In the genomic region with DNA sequence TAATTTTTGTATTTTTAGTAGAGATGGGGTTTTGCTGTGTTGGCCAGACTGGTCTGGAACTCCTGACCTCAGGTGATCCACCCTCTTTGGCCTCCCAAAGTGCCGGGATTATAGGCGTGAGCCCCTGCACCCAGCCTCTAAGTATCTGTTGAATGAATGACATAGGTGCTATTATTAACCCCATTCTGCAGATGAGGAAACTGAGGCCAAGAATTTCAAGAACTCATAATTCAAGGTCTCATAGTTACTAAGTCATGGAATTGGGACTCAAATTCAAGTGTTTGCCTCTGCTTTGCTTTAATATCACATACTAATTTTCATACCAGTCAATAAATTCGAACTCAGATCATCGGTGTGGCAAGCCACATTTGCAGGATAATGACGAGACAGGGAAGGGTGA, we compare ENCODE assay signal across 14 cellular contexts. TPM values are rescaled to one million over a fixed set of nuclear protein-coding genes. Genes with fewer than 3 reads are reported as not detected.
DNase-seq lines count a peak whose midpoint lies in the region; ATAC-seq and TF ChIP-seq lines count a peak whose summit lies in the region.
"Had no signal": no experiment of that assay in that cellular context is flagged by ENCODE, and none has a peak within 500 bp of the region (broad histone marks: within the 10 kb centered on the region; RNA-seq: fewer than 3 reads in every experiment).

No MANE protein-coding gene starts in this region.

- intact Hi-C loops in OCI-LY7 (cut with micrococcal nuclease; ENCODE audit: unreplicated experiment) = loop anchor here (1.0 to 2.0 kb wide), 5 partner anchors 102 to 322 kb away; partner anchors contain the start of gene KDM3B

- peaks cover 54% of the 10 kb centered on the region for H3K79me2 ChIP-seq in DOHH2 (ENCODE audit: control insufficient read depth, low read length)
- peaks cover 50% of the 10 kb centered on the region for H3K79me2 ChIP-seq in OCI-LY7 (ENCODE audit: insufficient read depth, low read depth, low read length)
- H3K79me2 ChIP-seq in hepatocyte = peaks cover 37% of the 10 kb centered on the region

- DNase-seq in OCI-LY7 (ENCODE audit: low spot score) (no peak), hepatocyte (ENCODE audit: low spot score) (no peak), NAMALWA (ENCODE audit: low spot score) (no peak)
- DNase-seq: activated CD4-positive, alpha-beta T cell treated with anti-CD3 and anti-CD28 coated beads, Interleukin-2, amount 50 U/mL, for 4 hours; activated naive CD4-positive, alpha-beta T cell treated with Interleukin-2 at 50 U/mL for 16 hours; adrenal gland; nucleus accumbens; psoas muscle; stimulated activated CD4-positive, alpha-beta T cell treated with anti-CD3 and anti-CD28 coated beads, Interleukin-15, amount 100 ng/mL, for 24 hours; upper lobe of right lung had no signal

- H3K4me3 ChIP-seq in DOHH2 (ENCODE audit: low read length) = peak overlapping the region; percentile 88; the same call in 1 of the 2 replicates
- H3K4me3 ChIP-seq in OCI-LY7 (ENCODE audit: low read depth, low read length, poor library complexity, severe bottlenecking) = peak overlapping the region; percentile 88
- H3K4me3 ChIP-seq in hepatocyte = no peak overlapping the region
- H3K4me3 ChIP-seq: adrenal gland, psoas muscle, suprapubic skin, upper lobe of right lung had no signal

- H4K20me1 ChIP-seq in DOHH2 (ENCODE audit: control insufficient read depth, insufficient read depth, low read depth, low read length) = 0 out of 2 replicates have a peak, but pooled peaks cover 4% of the 10 kb centered on the region
- H4K20me1 ChIP-seq in OCI-LY7 (ENCODE audit: insufficient read depth, low read length) = peaks cover 13% of the 10 kb centered on the region; the same call in 1 of the 2 replicates
- peaks cover 3% of the 10 kb centered on the region for H4K20me1 ChIP-seq in hepatocyte (ENCODE audit: insufficient read depth, poor library complexity, severe bottlenecking)

- H3K9me2 ChIP-seq in DOHH2 (replicated peaks; ENCODE audit: control insufficient read depth, low read length) (no peaks in the 10 kb centered on the region), OCI-LY7 (ENCODE audit: insufficient read depth, low read length) (no peaks in the 10 kb centered on the region), hepatocyte (replicated peaks; ENCODE audit: insufficient read depth) (no peaks in the 10 kb centered on the region)

- no peak overlapping the region for H2AFZ ChIP-seq in OCI-LY7 (ENCODE audit: low read length)
- H2AFZ ChIP-seq in hepatocyte = no peak overlapping the region

- H3K4me2 ChIP-seq in DOHH2 (ENCODE audit: low read length) (peak overlapping the region; percentile 72), OCI-LY7 (ENCODE audit: low read length) (peak overlapping the region; percentile 78), hepatocyte (peak overlapping the region; percentile 84)

- TF ChIP-seq CTCF in DOHH2 (IDR thresholded peaks at IDR 0.05; ENCODE audit: low read depth, low read length, poor library complexity, severe bottlenecking) (no peak), OCI-LY7 (conservative IDR thresholded peaks at IDR 0.05; ENCODE audit: low read length) (no peak), hepatocyte (IDR thresholded peaks at IDR 0.05; ENCODE audit: poor library complexity) (no peak)

- H3K36me3 ChIP-seq in DOHH2 (ENCODE audit: control insufficient read depth, low read length) (peaks cover 84% of the 10 kb centered on the region), OCI-LY7 (ENCODE audit: insufficient read depth, low read length) (peaks cover 64% of the 10 kb centered on the region), hepatocyte (replicated peaks; ENCODE audit: insufficient read depth, low read depth) (no peaks in the 10 kb centered on the region)

- CTCF ChIA-PET in OCI-LY7 (lab: Charles Lee; ENCODE audit: unreplicated experiment) = no interaction called here

- H3K4me1 ChIP-seq in DOHH2 (ENCODE audit: control insufficient read depth, low read length) (peaks cover 23% of the 10 kb centered on the region), OCI-LY7 (ENCODE audit: insufficient read depth, low read length, poor library complexity, severe bottlenecking) (peaks cover 17% of the 10 kb centered on the region), hepatocyte (ENCODE audit: insufficient read depth) (peaks cover 11% of the 10 kb centered on the region)

- no peak for ATAC-seq in GM18870 (IDR thresholded peaks at IDR 0.05; ENCODE audit: unreplicated experiment)
- ATAC-seq: psoas muscle, T-cell had no signal

- BruUV-seq in OCI-LY7 (replicated peaks; lab: Mats Ljungman, UMichigan) = no TSS peak

- H3F3A ChIP-seq in DOHH2 (ENCODE audit: control insufficient read depth, insufficient read depth) = peaks cover 5% of the 10 kb centered on the region; the same call in 1 of the 2 replicates

- POLR2A ChIA-PET in OCI-LY7 (lab: Charles Lee) = no interaction called here

- H3K27ac ChIP-seq in DOHH2 (ENCODE audit: low read depth, low read length) (no peak overlapping the region), OCI-LY7 (ENCODE audit: low read depth, low read length, poor library complexity, severe bottlenecking) (no peak overlapping the region), hepatocyte (no peak overlapping the region)
- H3K27ac ChIP-seq: adrenal gland, psoas muscle, suprapubic skin, upper lobe of right lung had no signal

- WGBS in hepatocyte (ENCODE audit: low lambda C conversion rate, missing lambda C conversion rate) = 94% methylated on average over 5 of the region's 5 CpGs

- no peaks in the 10 kb centered on the region for H3K27me3 ChIP-seq in DOHH2 (ENCODE audit: control insufficient read depth, low read length)
- no peaks in the 10 kb centered on the region for H3K27me3 ChIP-seq in hepatocyte
- H3K27me3 ChIP-seq: adrenal gland, suprapubic skin, upper lobe of right lung had no signal

- no peaks in the 10 kb centered on the region for H3K9me3 ChIP-seq in DOHH2 (ENCODE audit: control insufficient read depth, insufficient read depth, low read length)
- H3K9me3 ChIP-seq in OCI-LY7 (ENCODE audit: low read length) = no peaks in the 10 kb centered on the region
- no peaks in the 10 kb centered on the region for H3K9me3 ChIP-seq in hepatocyte (ENCODE audit: low read depth)
- H3K9me3 ChIP-seq: adrenal gland, psoas muscle, suprapubic skin, upper lobe of right lung had no signal

RNA-seq across cellular contexts. Expression of gene KIF20A, which starts 1.9 kb away (rescaled TPM):
- total RNA-seq in OCI-LY7 (2014; rRNA removed; shearing (Covaris generic)) = 63.1 and 74.5 TPM in 2 replicates
- total RNA-seq in OCI-LY7 (2022) = 65.1 and 76.7 TPM in 2 replicates
- 12.0 and 12.3 TPM in 2 replicates for total RNA-seq in hepatocyte
- 9.0 and 10.5 TPM in 2 replicates for polyA plus RNA-seq in hepatocyte

RNA-seq across cellular contexts. Expression of gene BRD8, which starts 2.4 kb away (rescaled TPM):
- total RNA-seq in OCI-LY7 (2014; rRNA removed; shearing (Covaris generic)) = 57.7 and 71.7 TPM in 2 replicates
- total RNA-seq in OCI-LY7 (2022) (92.7 and 108 TPM in 2 replicates), hepatocyte (39.2 and 50.9 TPM in 2 replicates)
- 50.7 and 53.0 TPM in 2 replicates for polyA plus RNA-seq in hepatocyte

RNA-seq across cellular contexts. Expression of gene CDC23, which starts 32.3 kb away (rescaled TPM):
- total RNA-seq in OCI-LY7 (2014; rRNA removed; shearing (Covaris generic)) = 31.8 and 46.7 TPM in 2 replicates
- 36.7 and 45.0 TPM in 2 replicates for total RNA-seq in OCI-LY7 (2022)
- total RNA-seq in hepatocyte = 32.3 and 33.2 TPM in 2 replicates
- polyA plus RNA-seq in hepatocyte = 31.0 and 35.0 TPM in 2 replicates

RNA-seq across cellular contexts. Expression of gene NME5, which starts 41.6 kb away (rescaled TPM):
- total RNA-seq in OCI-LY7 (2014; rRNA removed; shearing (Covaris generic)) = not detected in 2 replicates
- not detected in 2 replicates for total RNA-seq in OCI-LY7 (2022)
- 2.2 and 2.3 TPM in 2 replicates for total RNA-seq in hepatocyte
- polyA plus RNA-seq in hepatocyte = 1.8 and 2.6 TPM in 2 replicates
- total RNA-seq: T-cell had no signal
